ENCODE assay signal across 18 cellular contexts in the genomic region with DNA sequence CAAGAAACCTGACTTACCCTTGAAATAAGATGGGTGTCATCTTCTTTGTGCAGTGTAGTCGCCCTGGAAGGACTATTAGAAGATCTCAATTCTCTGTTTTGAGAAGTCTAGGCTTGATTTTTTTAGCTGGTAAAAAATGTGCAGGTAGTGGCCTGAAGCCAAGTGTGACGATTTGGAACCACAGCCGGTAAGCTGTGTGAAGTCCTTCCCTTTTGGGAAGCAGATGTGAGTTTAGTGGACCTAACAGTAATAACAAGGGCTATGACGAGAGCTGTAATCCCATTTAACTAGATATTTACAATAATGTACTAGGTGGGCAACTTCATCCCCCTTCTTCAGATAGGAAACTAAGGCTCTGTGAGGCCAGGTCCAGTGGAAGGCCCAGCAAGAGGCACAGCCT.
A peak's percentile ranks its signal among the peaks of the same experiment; 100 is the strongest.
DNase-seq lines count a peak whose midpoint lies in the region; ATAC-seq and TF ChIP-seq lines count a peak whose summit lies in the region.
"Had no signal": no experiment of that assay in that cellular context is flagged by ENCODE, and none has a peak within 500 bp of the region (broad histone marks: within the 10 kb centered on the region; RNA-seq: fewer than 3 reads in every experiment).

No MANE protein-coding gene starts in this region.

- H3K4me3 ChIP-seq in mesenchymal stem cell (ENCODE audit: insufficient read depth in 1 of 2, low read depth in 1 of 2, low read length in 2 of 2) (no peak overlapping the region), thyroid gland (replicated peaks in 1 of 3) (no peak overlapping the region)
- H3K4me3 ChIP-seq: psoas muscle, transverse colon had no signal

- no peaks in the 10 kb centered on the region for H3K36me3 ChIP-seq in mesenchymal stem cell (ENCODE audit: control insufficient read depth in 1 of 2, insufficient read depth in 2 of 2, low read depth in 1 of 2, low read length in 2 of 2)
- H3K36me3 ChIP-seq in thyroid gland = no peaks in the 10 kb centered on the region
- H3K36me3 ChIP-seq: transverse colon had no signal

- TF ChIP-seq POLR2A in thyroid gland (IDR thresholded peaks at IDR 0.05) = no peak

- no peak overlapping the region for H3K4me2 ChIP-seq in mesenchymal stem cell (ENCODE audit: low read length, poor library complexity, severe bottlenecking)

- WGBS in mesenchymal stem cell = 89% methylated on average over 3 of the region's 4 CpGs
- 15 to 20% methylated on average over 4 of the region's 4 CpGs for WGBS in thyroid gland, 2 donors

- no peaks in the 10 kb centered on the region for H3K27me3 ChIP-seq in mesenchymal stem cell (ENCODE audit: control insufficient read depth in 1 of 2, insufficient read depth in 1 of 2, low read length in 2 of 2)
- no peaks in the 10 kb centered on the region for H3K27me3 ChIP-seq in thyroid gland
- H3K27me3 ChIP-seq: transverse colon had no signal

- no peak overlapping the region for H2BK15ac ChIP-seq in mesenchymal stem cell (ENCODE audit: low read depth, poor library complexity, severe bottlenecking)

- peak overlapping the region; percentile 97 for H2BK5ac ChIP-seq in mesenchymal stem cell (ENCODE audit: low read depth, low read length, poor library complexity, severe bottlenecking)

- no peaks in the 10 kb centered on the region for H3K27me3 Mint-ChIP-seq in Calu3 (ENCODE audit: unreplicated experiment)

- TF ChIP-seq CTCF in thyroid gland (IDR thresholded peaks at IDR 0.05) = no peak
- no peak for TF ChIP-seq CTCF in Calu3 (IDR thresholded peaks at IDR 0.05; ENCODE audit: unreplicated experiment)

- BruUV-seq in Calu3 (replicated peaks; lab: Mats Ljungman, UMichigan) = no TSS peak

- H3K36me3 Mint-ChIP-seq in Calu3 (ENCODE audit: insufficient read depth, unreplicated experiment) = peaks cover 9% of the 10 kb centered on the region
- H3K36me3 Mint-ChIP-seq: CD8-positive, alpha-beta memory T cell; immature natural killer cell had no signal

- CTCF ChIA-PET in Calu3 (lab: Charles Lee) = no interaction called here

- no peak overlapping the region for H3K23ac ChIP-seq in mesenchymal stem cell (ENCODE audit: low read length in 2 of 2)

- H3K18ac ChIP-seq in mesenchymal stem cell (ENCODE audit: low read depth in 1 of 2, low read length in 2 of 2) = no peak overlapping the region

- H3K27ac ChIP-seq in mesenchymal stem cell (ENCODE audit: low read length, poor library complexity, severe bottlenecking) (peak overlapping the region; percentile 99), thyroid gland (peak overlapping the region; percentile 91 to 99 (median 91))
- H3K27ac ChIP-seq: psoas muscle had no signal

- H3K4me1 ChIP-seq in mesenchymal stem cell (ENCODE audit: control insufficient read depth, insufficient read depth, low read depth, low read length) (peaks cover 18% of the 10 kb centered on the region), thyroid gland (peaks cover 54 to 58% of the 10 kb centered on the region in 2 donors)
- H3K4me1 ChIP-seq: psoas muscle had no signal

- H3K9me3 ChIP-seq in mesenchymal stem cell (ENCODE audit: control insufficient read depth, low read length) = no peaks in the 10 kb centered on the region
- H3K9me3 ChIP-seq in thyroid gland = no peaks in the 10 kb centered on the region
- H3K9me3 ChIP-seq: psoas muscle, transverse colon had no signal

- peaks cover 5% of the 10 kb centered on the region for H3K79me1 ChIP-seq in mesenchymal stem cell (replicated peaks; ENCODE audit: low read length, poor library complexity, severe bottlenecking)

- no peak overlapping the region for H3K4ac ChIP-seq in mesenchymal stem cell (ENCODE audit: low read depth in 1 of 2, low read length in 2 of 2)

- H2AFZ ChIP-seq in mesenchymal stem cell (ENCODE audit: low read depth, low read length) = no peak overlapping the region

- no peak overlapping the region for H3K27ac Mint-ChIP-seq in Calu3 (ENCODE audit: unreplicated experiment)
- H3K27ac Mint-ChIP-seq: CD8-positive, alpha-beta memory T cell; immature natural killer cell had no signal

- no peak overlapping the region for H2BK12ac ChIP-seq in mesenchymal stem cell (ENCODE audit: low read length in 2 of 2)

- H4K91ac ChIP-seq in mesenchymal stem cell (ENCODE audit: low read length) = no peak overlapping the region

- peak overlapping the region; percentile 98 for H2AK5ac ChIP-seq in mesenchymal stem cell (ENCODE audit: low read length, severe bottlenecking)

- H3K9ac ChIP-seq in mesenchymal stem cell (ENCODE audit: low read length) = no peak overlapping the region

- intact Hi-C loops in thyroid gland (cut with DNase I) = no loop called here
- intact Hi-C loops in Calu3 (cut with micrococcal nuclease; ENCODE audit: unreplicated experiment) = loop anchor here (5.0 kb wide), 1 partner anchor 133 kb away; the partner anchor contains the start of gene CGNL1

- no peak overlapping the region for H4K8ac ChIP-seq in mesenchymal stem cell (ENCODE audit: low read length)

- peaks cover 27% of the 10 kb centered on the region for H3K4me1 Mint-ChIP-seq in Calu3 (ENCODE audit: low read depth, unreplicated experiment)
- H3K4me1 Mint-ChIP-seq: CD8-positive, alpha-beta memory T cell; immature natural killer cell had no signal

- H2BK120ac ChIP-seq in mesenchymal stem cell (ENCODE audit: low read depth, low read length) = no peak overlapping the region

- ATAC-seq in HG02642 (IDR thresholded peaks at IDR 0.05; ENCODE audit: poor library complexity, unreplicated experiment) = no peak
- ATAC-seq in GM18511 (IDR thresholded peaks at IDR 0.05; ENCODE audit: unreplicated experiment) = no peak
- ATAC-seq: psoas muscle had no signal

- H3K9me3 Mint-ChIP-seq in Calu3 (ENCODE audit: low read depth, unreplicated experiment) = no peaks in the 10 kb centered on the region
- H3K9me3 Mint-ChIP-seq: CD8-positive, alpha-beta memory T cell had no signal

- DNase-seq in NCI-H1092 treated with DMSO at 0.1 percent for 48 hours (lab: John Stamatoyannopoulos, UW) (peak; percentile 41), NCI-H1092 (lab: John Stamatoyannopoulos, UW) (no peak), dermis blood vessel endothelial cell (peak; percentile 23), mesenchymal stem cell (no peak), thyroid gland (peak; percentile 84 to 89), Calu3 (no peak)
- DNase-seq: 8988T; activated effector memory CD4-positive, alpha-beta T cell treated with anti-CD3 and anti-CD28 coated beads, Interleukin-2, amount 50 U/mL, for 16 hours; CD8-positive, alpha-beta memory T cell; effector CD4-positive, alpha-beta T cell; GDM1; immature natural killer cell; NCI-H2081 treated with DMSO at 0.1 percent for 48 hours; psoas muscle; SIG-M5; transverse colon had no signal

- H3K14ac ChIP-seq in mesenchymal stem cell (ENCODE audit: low read length in 2 of 2) = no peak overlapping the region

- no peak overlapping the region for H3K4me3 Mint-ChIP-seq in Calu3 (ENCODE audit: low read depth, unreplicated experiment)
- H3K4me3 Mint-ChIP-seq: CD8-positive, alpha-beta memory T cell; immature natural killer cell had no signal

Comparison
In these comparisons a context has a peak if more than half of its experiments do, and no peak if none do; other contexts are left out.
1. DNase-seq: peak in NCI-H1092 treated with DMSO at 0.1 percent for 48 hours (single experiment), dermis blood vessel endothelial cell (single experiment) and thyroid gland (2 of 2); none in NCI-H1092 (single experiment), mesenchymal stem cell (single experiment) and Calu3 (single experiment).